ENCODE assay signal across 1 cellular context in the genomic region with DNA sequence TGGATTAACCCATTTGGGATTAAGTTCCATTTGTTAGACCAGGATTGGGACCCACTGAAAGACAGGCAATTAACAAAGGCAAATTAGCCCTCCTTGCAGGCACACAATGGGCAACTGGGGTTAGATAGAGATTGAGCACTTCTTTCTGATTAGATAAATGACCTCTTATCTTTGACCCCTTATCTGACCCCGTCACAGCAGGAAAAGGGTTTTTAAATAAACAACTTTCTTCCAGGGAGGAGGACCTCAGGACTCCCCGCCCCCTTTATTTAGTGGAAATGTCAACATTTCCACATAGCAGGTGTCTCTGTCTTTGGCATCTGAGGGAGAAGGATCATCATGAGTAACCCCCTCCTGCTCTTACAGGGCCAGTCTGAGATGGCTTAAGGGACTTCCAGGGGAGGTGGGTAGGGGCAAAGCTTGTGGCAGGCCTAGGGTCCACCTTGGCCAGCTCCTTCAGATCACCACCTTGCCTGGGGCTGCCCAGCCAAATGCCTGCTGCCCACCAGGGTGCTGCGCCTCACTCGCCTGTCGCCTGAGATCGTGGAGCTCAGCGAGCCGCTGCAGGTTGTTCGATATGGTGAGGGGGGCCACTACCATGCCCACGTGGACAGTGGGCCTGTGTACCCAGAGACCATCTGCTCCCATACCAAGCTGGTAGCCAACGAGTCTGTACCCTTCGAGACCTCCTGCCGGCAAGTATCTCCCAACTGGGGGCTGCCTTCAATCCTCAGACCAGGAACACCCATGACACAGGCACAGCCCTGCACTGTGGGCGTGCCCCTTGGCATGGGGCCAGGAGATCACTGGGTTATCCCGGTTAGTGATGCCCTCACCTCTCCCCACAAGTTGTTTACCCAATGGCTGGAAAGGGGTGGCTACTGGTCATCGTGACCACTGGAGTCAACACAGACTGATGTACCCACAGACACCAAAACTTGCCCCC.
TF ChIP-seq lines count a peak whose summit lies in the region.

No MANE protein-coding gene starts in this region.

TF ChIP-seq in HepG2, 621 proteins besides CTCF, POLR2A, EP300 and RAD21 (continues in another document):
- TF ChIP-seq, protein P1, sequence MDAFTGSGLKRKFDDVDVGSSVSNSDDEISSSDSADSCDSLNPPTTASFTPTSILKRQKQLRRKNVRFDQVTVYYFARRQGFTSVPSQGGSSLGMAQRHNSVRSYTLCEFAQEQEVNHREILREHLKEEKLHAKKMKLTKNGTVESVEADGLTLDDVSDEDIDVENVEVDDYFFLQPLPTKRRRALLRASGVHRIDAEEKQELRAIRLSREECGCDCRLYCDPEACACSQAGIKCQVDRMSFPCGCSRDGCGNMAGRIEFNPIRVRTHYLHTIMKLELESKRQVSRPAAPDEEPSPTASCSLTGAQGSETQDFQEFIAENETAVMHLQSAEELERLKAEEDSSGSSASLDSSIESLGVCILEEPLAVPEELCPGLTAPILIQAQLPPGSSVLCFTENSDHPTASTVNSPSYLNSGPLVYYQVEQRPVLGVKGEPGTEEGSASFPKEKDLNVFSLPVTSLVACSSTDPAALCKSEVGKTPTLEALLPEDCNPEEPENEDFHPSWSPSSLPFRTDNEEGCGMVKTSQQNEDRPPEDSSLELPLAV (CRISPR knock-in tag; conservative IDR thresholded peaks at IDR 0.05; ENCODE audit: low read depth): no peak
- TF ChIP-seq, protein P2, sequence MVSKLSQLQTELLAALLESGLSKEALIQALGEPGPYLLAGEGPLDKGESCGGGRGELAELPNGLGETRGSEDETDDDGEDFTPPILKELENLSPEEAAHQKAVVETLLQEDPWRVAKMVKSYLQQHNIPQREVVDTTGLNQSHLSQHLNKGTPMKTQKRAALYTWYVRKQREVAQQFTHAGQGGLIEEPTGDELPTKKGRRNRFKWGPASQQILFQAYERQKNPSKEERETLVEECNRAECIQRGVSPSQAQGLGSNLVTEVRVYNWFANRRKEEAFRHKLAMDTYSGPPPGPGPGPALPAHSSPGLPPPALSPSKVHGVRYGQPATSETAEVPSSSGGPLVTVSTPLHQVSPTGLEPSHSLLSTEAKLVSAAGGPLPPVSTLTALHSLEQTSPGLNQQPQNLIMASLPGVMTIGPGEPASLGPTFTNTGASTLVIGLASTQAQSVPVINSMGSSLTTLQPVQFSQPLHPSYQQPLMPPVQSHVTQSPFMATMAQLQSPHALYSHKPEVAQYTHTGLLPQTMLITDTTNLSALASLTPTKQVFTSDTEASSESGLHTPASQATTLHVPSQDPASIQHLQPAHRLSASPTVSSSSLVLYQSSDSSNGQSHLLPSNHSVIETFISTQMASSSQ (IDR thresholded peaks at IDR 0.05; ENCODE audit: low read depth): no peak
- TF ChIP-seq, protein P2 (CRISPR knock-in tag; IDR thresholded peaks at IDR 0.05; ENCODE audit: borderline replicate concordance): no peak
- TF ChIP-seq, protein P3, sequence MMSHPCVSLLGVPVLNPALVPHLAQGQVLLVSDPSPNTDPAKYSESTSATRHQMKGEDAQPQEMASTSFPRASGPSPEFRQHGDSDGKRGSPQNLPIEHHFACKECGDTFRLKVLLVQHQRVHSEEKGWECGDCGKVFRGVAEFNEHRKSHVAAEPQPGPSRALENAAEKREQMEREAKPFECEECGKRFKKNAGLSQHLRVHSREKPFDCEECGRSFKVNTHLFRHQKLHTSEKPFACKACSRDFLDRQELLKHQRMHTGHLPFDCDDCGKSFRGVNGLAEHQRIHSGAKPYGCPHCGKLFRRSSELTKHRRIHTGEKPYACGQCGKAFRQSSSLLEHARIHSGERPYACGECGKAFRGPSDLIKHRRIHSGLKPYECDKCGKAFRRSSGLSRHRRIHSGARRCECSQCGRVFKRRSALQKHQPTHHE (CRISPR knock-in tag; IDR thresholded peaks at IDR 0.05; ENCODE audit: borderline replicate concordance): no peak
- TF ChIP-seq, protein P4, sequence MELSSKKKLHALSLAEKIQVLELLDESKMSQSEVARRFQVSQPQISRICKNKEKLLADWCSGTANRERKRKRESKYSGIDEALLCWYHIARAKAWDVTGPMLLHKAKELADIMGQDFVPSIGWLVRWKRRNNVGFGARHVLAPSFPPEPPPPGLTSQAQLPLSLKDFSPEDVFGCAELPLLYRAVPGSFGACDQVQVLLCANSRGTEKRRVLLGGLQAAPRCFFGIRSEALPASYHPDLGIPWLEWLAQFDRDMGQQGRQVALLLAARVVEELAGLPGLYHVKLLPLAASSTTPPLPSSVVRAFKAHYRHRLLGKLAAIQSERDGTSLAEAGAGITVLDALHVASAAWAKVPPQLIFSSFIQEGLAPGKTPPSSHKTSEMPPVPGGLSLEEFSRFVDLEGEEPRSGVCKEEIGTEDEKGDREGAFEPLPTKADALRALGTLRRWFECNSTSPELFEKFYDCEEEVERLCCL (CRISPR knock-in tag; IDR thresholded peaks at IDR 0.05; ENCODE audit: borderline replicate concordance): no peak
- TF ChIP-seq, protein P5, sequence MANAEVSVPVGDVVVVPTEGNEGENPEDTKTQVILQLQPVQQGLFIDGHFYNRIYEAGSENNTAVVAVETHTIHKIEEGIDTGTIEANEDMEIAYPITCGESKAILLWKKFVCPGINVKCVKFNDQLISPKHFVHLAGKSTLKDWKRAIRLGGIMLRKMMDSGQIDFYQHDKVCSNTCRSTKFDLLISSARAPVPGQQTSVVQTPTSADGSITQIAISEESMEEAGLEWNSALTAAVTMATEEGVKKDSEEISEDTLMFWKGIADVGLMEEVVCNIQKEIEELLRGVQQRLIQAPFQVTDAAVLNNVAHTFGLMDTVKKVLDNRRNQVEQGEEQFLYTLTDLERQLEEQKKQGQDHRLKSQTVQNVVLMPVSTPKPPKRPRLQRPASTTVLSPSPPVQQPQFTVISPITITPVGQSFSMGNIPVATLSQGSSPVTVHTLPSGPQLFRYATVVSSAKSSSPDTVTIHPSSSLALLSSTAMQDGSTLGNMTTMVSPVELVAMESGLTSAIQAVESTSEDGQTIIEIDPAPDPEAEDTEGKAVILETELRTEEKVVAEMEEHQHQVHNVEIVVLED (CRISPR knock-in tag; IDR thresholded peaks at IDR 0.05; ENCODE audit: borderline replicate concordance): no peak
- TF ChIP-seq ZNF558 (CRISPR knock-in tag; IDR thresholded peaks at IDR 0.05; ENCODE audit: borderline replicate concordance) (no peak), RBFOX2 (IDR thresholded peaks at IDR 0.05; ENCODE audit: low read depth, low read length) (no peak), ISL2 (CRISPR knock-in tag; IDR thresholded peaks at IDR 0.05) (no peak), TBL1XR1 (IDR thresholded peaks at IDR 0.05; ENCODE audit: borderline replicate concordance, low read length, partially characterized antibody) (no peak), ZNF788 (CRISPR knock-in tag; IDR thresholded peaks at IDR 0.05; ENCODE audit: borderline replicate concordance) (peak; percentile 24; the same call in 1 of the 2 replicates), SMYD3 (CRISPR knock-in tag; IDR thresholded peaks at IDR 0.05) (no peak), CAMTA2 (CRISPR knock-in tag; IDR thresholded peaks at IDR 0.05; ENCODE audit: borderline replicate concordance) (no peak), TEAD2 (CRISPR knock-in tag; IDR thresholded peaks at IDR 0.05) (no peak), ZNF672 (CRISPR knock-in tag; IDR thresholded peaks at IDR 0.05) (no peak), NR2C2 (CRISPR knock-in tag; IDR thresholded peaks at IDR 0.05; ENCODE audit: borderline replicate concordance) (peak; percentile 41; the same call in 1 of the 2 replicates), HNRNPL (IDR thresholded peaks at IDR 0.05; ENCODE audit: low read depth, low read length) (0 out of 2 replicates have a peak, but pooled peaks have one; percentile 36), FOXK1 (CRISPR knock-in tag; IDR thresholded peaks at IDR 0.05; ENCODE audit: borderline replicate concordance, low read depth) (peak; percentile 14; the same call in 1 of the 2 replicates), ZNF841 (CRISPR knock-in tag; IDR thresholded peaks at IDR 0.05; ENCODE audit: borderline replicate concordance) (no peak), ZNF225 (CRISPR knock-in tag; IDR thresholded peaks at IDR 0.05) (no peak), ZNF326 (CRISPR knock-in tag; IDR thresholded peaks at IDR 0.05; ENCODE audit: borderline replicate concordance) (no peak), JUN (CRISPR knock-in tag; IDR thresholded peaks at IDR 0.05) (no peak), PHF21A (CRISPR knock-in tag; IDR thresholded peaks at IDR 0.05) (no peak), ZBTB21 (CRISPR knock-in tag; IDR thresholded peaks at IDR 0.05) (no peak), ZNF557 (CRISPR knock-in tag; IDR thresholded peaks at IDR 0.05) (no peak), SP4 (CRISPR knock-in tag; IDR thresholded peaks at IDR 0.05) (no peak), TGIF2 (CRISPR knock-in tag; IDR thresholded peaks at IDR 0.05) (no peak)
- TF ChIP-seq, protein P6, sequence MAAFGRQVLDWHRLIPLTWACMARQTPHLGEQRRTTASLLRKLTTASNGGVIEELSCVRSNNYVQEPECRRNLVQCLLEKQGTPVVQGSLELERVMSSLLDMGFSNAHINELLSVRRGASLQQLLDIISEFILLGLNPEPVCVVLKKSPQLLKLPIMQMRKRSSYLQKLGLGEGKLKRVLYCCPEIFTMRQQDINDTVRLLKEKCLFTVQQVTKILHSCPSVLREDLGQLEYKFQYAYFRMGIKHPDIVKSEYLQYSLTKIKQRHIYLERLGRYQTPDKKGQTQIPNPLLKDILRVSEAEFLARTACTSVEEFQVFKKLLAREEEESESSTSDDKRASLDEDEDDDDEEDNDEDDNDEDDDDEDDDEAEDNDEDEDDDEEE (CRISPR knock-in tag; IDR thresholded peaks at IDR 0.05): no peak
- TF ChIP-seq, protein P7, sequence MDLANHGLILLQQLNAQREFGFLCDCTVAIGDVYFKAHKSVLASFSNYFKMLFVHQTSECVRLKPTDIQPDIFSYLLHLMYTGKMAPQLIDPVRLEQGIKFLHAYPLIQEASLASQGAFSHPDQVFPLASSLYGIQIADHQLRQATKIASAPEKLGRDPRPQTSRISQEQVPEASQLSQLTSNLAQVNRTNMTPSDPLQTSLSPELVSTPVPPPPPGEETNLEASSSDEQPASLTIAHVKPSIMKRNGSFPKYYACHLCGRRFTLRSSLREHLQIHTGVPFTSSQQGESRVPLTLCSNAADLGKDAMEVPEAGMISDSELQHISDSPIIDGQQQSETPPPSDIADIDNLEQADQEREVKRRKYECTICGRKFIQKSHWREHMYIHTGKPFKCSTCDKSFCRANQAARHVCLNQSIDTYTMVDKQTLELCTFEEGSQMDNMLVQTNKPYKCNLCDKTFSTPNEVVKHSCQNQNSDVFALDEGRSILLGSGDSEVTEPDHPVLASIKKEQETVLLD (CRISPR knock-in tag; IDR thresholded peaks at IDR 0.05; ENCODE audit: low read depth): no peak
- TF ChIP-seq, protein P8, sequence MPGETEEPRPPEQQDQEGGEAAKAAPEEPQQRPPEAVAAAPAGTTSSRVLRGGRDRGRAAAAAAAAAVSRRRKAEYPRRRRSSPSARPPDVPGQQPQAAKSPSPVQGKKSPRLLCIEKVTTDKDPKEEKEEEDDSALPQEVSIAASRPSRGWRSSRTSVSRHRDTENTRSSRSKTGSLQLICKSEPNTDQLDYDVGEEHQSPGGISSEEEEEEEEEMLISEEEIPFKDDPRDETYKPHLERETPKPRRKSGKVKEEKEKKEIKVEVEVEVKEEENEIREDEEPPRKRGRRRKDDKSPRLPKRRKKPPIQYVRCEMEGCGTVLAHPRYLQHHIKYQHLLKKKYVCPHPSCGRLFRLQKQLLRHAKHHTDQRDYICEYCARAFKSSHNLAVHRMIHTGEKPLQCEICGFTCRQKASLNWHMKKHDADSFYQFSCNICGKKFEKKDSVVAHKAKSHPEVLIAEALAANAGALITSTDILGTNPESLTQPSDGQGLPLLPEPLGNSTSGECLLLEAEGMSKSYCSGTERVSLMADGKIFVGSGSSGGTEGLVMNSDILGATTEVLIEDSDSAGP (CRISPR knock-in tag; IDR thresholded peaks at IDR 0.05; ENCODE audit: borderline replicate concordance): 0 out of 2 replicates have a peak, but pooled peaks have one; percentile 12
